22 cellular contexts compared by ENCODE assay signal in the genomic region with DNA sequence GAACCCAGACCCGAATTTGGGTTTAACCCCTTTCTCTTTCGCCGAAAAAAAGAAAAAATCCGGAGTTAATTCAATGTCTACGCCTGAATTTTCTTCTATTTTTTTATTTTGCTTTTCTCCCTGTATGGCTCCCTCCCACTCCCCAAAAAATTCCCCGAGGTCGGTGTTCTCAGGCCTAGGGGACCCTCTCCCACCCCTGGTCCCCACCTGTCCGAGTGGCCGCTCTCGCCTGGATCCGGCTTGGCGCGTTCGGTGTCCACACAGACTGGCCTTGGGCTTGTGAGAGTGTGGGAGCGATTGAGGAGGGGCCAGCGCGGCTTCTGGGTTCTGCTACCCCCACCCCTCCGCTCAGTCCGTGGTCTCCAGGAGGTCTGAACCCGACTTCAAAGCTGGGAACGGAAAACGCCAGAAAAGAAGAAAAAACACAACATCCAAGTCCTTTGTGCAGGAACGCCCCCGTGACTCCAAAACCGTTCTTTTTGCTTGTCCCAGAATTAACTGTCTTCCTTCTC. TPM values are rescaled to one million over a fixed set of nuclear protein-coding genes. Genes with fewer than 3 reads are reported as not detected.
A peak's percentile ranks its signal among the peaks of the same experiment; 100 is the strongest.
DNase-seq lines count a peak whose midpoint lies in the region; ATAC-seq, FAIRE-seq and TF ChIP-seq lines count a peak whose summit lies in the region.
"Had no signal": no experiment of that assay in that cellular context is flagged by ENCODE, and none has a peak within 500 bp of the region (broad histone marks: within the 10 kb centered on the region; RNA-seq: fewer than 3 reads in every experiment).

No MANE protein-coding gene starts in this region.

- H3K4me3 ChIP-seq in endothelial cell of umbilical vein (replicated peaks in 1 of 3; ENCODE audit: insufficient read depth in 1 of 3, low read depth in 1 of 3, low read length in 3 of 3): no peak overlapping the region
- no peak overlapping the region for H3K4me3 ChIP-seq in neural progenitor cell
- H3K4me3 ChIP-seq in ovary: no peak overlapping the region
- H3K4me3 ChIP-seq in naive thymus-derived CD4-positive, alpha-beta T cell (ENCODE audit: low read length): no peak overlapping the region
- H3K4me3 ChIP-seq: hepatocyte, SJCRH30, spleen, thyroid gland had no signal

- TF ChIP-seq POLR2A in endothelial cell of umbilical vein (IDR thresholded peaks at IDR 0.05; ENCODE audit: low read depth, low read length) (no peak), ovary (IDR thresholded peaks at IDR 0.05) (no peak)

- H3K36me3 Mint-ChIP-seq in H9 (ENCODE audit: insufficient read depth in 1 of 3, low read depth in 3 of 3): no peaks in the 10 kb centered on the region; a peak in 1 of 7 replicates
- no peaks in the 10 kb centered on the region for H3K36me3 Mint-ChIP-seq in neural progenitor cell
- peaks cover 0 to 4% (median 0%) of the 10 kb centered on the region in 5 donors for H3K36me3 Mint-ChIP-seq in naive thymus-derived CD4-positive, alpha-beta T cell

- H3K4me2 ChIP-seq in H9 (ENCODE audit: insufficient read depth, insufficient read length, low read length): peak overlapping the region; percentile 55
- no peak overlapping the region for H3K4me2 ChIP-seq in endothelial cell of umbilical vein (ENCODE audit: insufficient read depth, low read length)
- H3K4me2 ChIP-seq in neural progenitor cell: no peak overlapping the region

- peaks cover 33 to 72% of the 10 kb centered on the region in 2 experiments for H3K4me1 Mint-ChIP-seq in H9
- peaks cover 68% of the 10 kb centered on the region for H3K4me1 Mint-ChIP-seq in neural progenitor cell
- H3K4me1 Mint-ChIP-seq in naive thymus-derived CD4-positive, alpha-beta T cell: peaks cover 22 to 51% (median 28%) of the 10 kb centered on the region in 7 donors

- WGBS in H9 (ENCODE audit: extremely low coverage, insufficient read length, low lambda C conversion rate): no CpG with 5 or more reads among the region's 25 CpGs
- 4 to 5% (median 5%) methylated on average over 25 of the region's 25 CpGs for WGBS in ovary, 3 donors

- no peak for ATAC-seq in HG02938 (IDR thresholded peaks at IDR 0.05; ENCODE audit: unreplicated experiment)
- ATAC-seq in naive thymus-derived CD4-positive, alpha-beta T cell: no peak
- ATAC-seq: stimulated activated effector memory CD8-positive, alpha-beta T cell treated with anti-CD3 and anti-CD28 coated beads, Interleukin-12 subunit alpha, Interleukin-12 subunit beta, amount 100 ng/mL, for 72 hours had no signal

- H3K79me2 ChIP-seq in H9 (ENCODE audit: insufficient read depth, low read length) (no peaks in the 10 kb centered on the region), endothelial cell of umbilical vein (ENCODE audit: control insufficient read depth, insufficient read depth, low read length) (no peaks in the 10 kb centered on the region), neural progenitor cell (ENCODE audit: low read depth) (no peaks in the 10 kb centered on the region)
- H3K79me2 ChIP-seq: hepatocyte had no signal

- H2AK5ac ChIP-seq in H9 (ENCODE audit: insufficient read length, low read length): no peak overlapping the region

- H3K18ac ChIP-seq in H9 (ENCODE audit: insufficient read length, low read depth, low read length): no peak overlapping the region

- DNase-seq in NCI-H526 treated with DMSO at 0.1 percent for 48 hours (lab: John Stamatoyannopoulos, UW): peak; percentile 2
- no peak for DNase-seq in NCI-H526 (lab: John Stamatoyannopoulos, UW)
- DNase-seq in H9: no peak
- no peak for DNase-seq in endothelial cell of umbilical vein (ENCODE audit: low read depth, low spot score)
- no peak for DNase-seq in neural progenitor cell (ENCODE audit: low spot score)
- DNase-seq in ovary: no peak
- DNase-seq in naive thymus-derived CD4-positive, alpha-beta T cell: no peak
- DNase-seq: caudate nucleus; effector CD8-positive, alpha-beta T cell; GOT3; Karpas-422; NCI-H1092 treated with DMSO at 0.1 percent for 48 hours; NCI-H69; SJCRH30; thyroid gland had no signal

- no peak overlapping the region for H2BK120ac ChIP-seq in H9 (ENCODE audit: low read depth, low read length, poor library complexity, severe bottlenecking)

- H4K8ac ChIP-seq in H9 (replicated peaks; ENCODE audit: insufficient read length, low read depth, low read length): no peak overlapping the region

- peaks cover 23% of the 10 kb centered on the region for H3F3A ChIP-seq in neural progenitor cell (ENCODE audit: low read depth)

- no peak overlapping the region for H3K27ac Mint-ChIP-seq in H9
- peak overlapping the region; percentile 32 for H3K27ac Mint-ChIP-seq in neural progenitor cell
- peak overlapping the region in 3 of 9 donors; percentile 33 to 68 (median 45) for H3K27ac Mint-ChIP-seq in naive thymus-derived CD4-positive, alpha-beta T cell
- H3K27ac Mint-ChIP-seq: stimulated activated effector memory CD8-positive, alpha-beta T cell treated with anti-CD3 and anti-CD28 coated beads, Interleukin-12 subunit alpha, Interleukin-12 subunit beta, amount 100 ng/mL, for 72 hours had no signal

- no peak overlapping the region for H2BK15ac ChIP-seq in H9 (ENCODE audit: low read depth, low read length)

- H3K27me3 ChIP-seq in H9 (ENCODE audit: insufficient read depth, low read length) (peaks cover 97% of the 10 kb centered on the region), endothelial cell of umbilical vein (ENCODE audit: control insufficient read depth in 2 of 2, insufficient read depth in 2 of 2, low read length in 2 of 2) (peaks cover 95 to 98% of the 10 kb centered on the region in 2 experiments), neural progenitor cell (peaks cover 100% of the 10 kb centered on the region), ovary (no peaks in the 10 kb centered on the region)
- H3K27me3 ChIP-seq in naive thymus-derived CD4-positive, alpha-beta T cell (ENCODE audit: control insufficient read depth in 2 of 2, insufficient read depth in 2 of 2, low read length in 2 of 2): peaks cover 2 to 55% of the 10 kb centered on the region in 2 donors
- H3K27me3 ChIP-seq: SJCRH30 had no signal

- no peaks in the 10 kb centered on the region for H3K36me3 ChIP-seq in endothelial cell of umbilical vein (ENCODE audit: control insufficient read depth in 2 of 2, extremely low read depth in 1 of 2, insufficient read depth in 2 of 2, low read length in 2 of 2)
- H3K36me3 ChIP-seq in neural progenitor cell: no peaks in the 10 kb centered on the region
- H3K36me3 ChIP-seq in ovary: no peaks in the 10 kb centered on the region
- H3K36me3 ChIP-seq in naive thymus-derived CD4-positive, alpha-beta T cell (ENCODE audit: control insufficient read depth in 2 of 3, insufficient read depth in 3 of 3, low read length in 3 of 3): no peaks in the 10 kb centered on the region
- H3K36me3 ChIP-seq: SJCRH30, spleen, thyroid gland had no signal

- peaks cover 0 to 9% of the 10 kb centered on the region in 2 experiments; a peak in 2 of 5 replicates for H3K9me3 Mint-ChIP-seq in H9
- H3K9me3 Mint-ChIP-seq in neural progenitor cell: no peaks in the 10 kb centered on the region
- peaks cover 0 to 4% (median 0%) of the 10 kb centered on the region in 11 donors for H3K9me3 Mint-ChIP-seq in naive thymus-derived CD4-positive, alpha-beta T cell
- H3K9me3 Mint-ChIP-seq: stimulated activated effector memory CD8-positive, alpha-beta T cell treated with anti-CD3 and anti-CD28 coated beads, Interleukin-12 subunit alpha, Interleukin-12 subunit beta, amount 100 ng/mL, for 72 hours had no signal

- H3K4ac ChIP-seq in H9 (ENCODE audit: low read depth, low read length): no peak overlapping the region

- H3K4me1 ChIP-seq in H9 (ENCODE audit: insufficient read depth, low read length) (0 out of 2 replicates have a peak, but pooled peaks cover 2% of the 10 kb centered on the region), endothelial cell of umbilical vein (ENCODE audit: control insufficient read depth, extremely low read depth, insufficient read depth, low read length) (peaks cover 2% of the 10 kb centered on the region), neural progenitor cell (peaks cover 11% of the 10 kb centered on the region), ovary (ENCODE audit: insufficient read depth) (no peaks in the 10 kb centered on the region)
- H3K4me1 ChIP-seq in naive thymus-derived CD4-positive, alpha-beta T cell (ENCODE audit: control insufficient read depth in 2 of 2, insufficient read depth in 2 of 2, low read length in 2 of 2): peaks cover 0 to 17% of the 10 kb centered on the region in 2 donors
- H3K4me1 ChIP-seq: SJCRH30 had no signal

- H3K56ac ChIP-seq in H9 (ENCODE audit: insufficient read length, low read depth, low read length): no peak overlapping the region

- H4K5ac ChIP-seq in H9 (ENCODE audit: insufficient read length, low read depth, low read length): no peak overlapping the region

- H4K91ac ChIP-seq in H9 (ENCODE audit: insufficient read length, low read depth, low read length): no peak overlapping the region

- no TSS peak for BruUV-seq in endothelial cell of umbilical vein (replicated peaks; lab: Mats Ljungman, UMichigan)

- dilution Hi-C loops in endothelial cell of umbilical vein (cut with MboI; ENCODE audit: extremely low pct_ligation_motif_present, low sequenced_read_pairs): no loop called here

- POLR2A ChIA-PET in endothelial cell of umbilical vein (lab: Charles Lee): no interaction called here
- POLR2A ChIA-PET in naive thymus-derived CD4-positive, alpha-beta T cell (lab: Charles Lee): no interaction called here

- no peak overlapping the region for H2BK5ac ChIP-seq in H9 (ENCODE audit: insufficient read length, low read length)

- no peak overlapping the region for H3T11ph ChIP-seq in H9 (ENCODE audit: low read length)

- H3K23me2 ChIP-seq in H9 (ENCODE audit: insufficient read length, low read depth, low read length, poor library complexity, severe bottlenecking): peaks cover 13% of the 10 kb centered on the region

- no peaks in the 10 kb centered on the region for H3K9me1 ChIP-seq in endothelial cell of umbilical vein (replicated peaks; ENCODE audit: control insufficient read depth, extremely low read depth, insufficient read depth, low read length)

- TF ChIP-seq EP300 in ovary (IDR thresholded peaks at IDR 0.05): no peak

- H2BK20ac ChIP-seq in H9 (ENCODE audit: low read depth, low read length, poor library complexity, severe bottlenecking): no peak overlapping the region

- FAIRE-seq in endothelial cell of umbilical vein (lab: Jason Lieb, UNC): no peak

- no peaks in the 10 kb centered on the region for H3K79me1 ChIP-seq in H9 (ENCODE audit: insufficient read depth, low read depth, low read length, poor library complexity, severe bottlenecking)

- H3K27me3 Mint-ChIP-seq in H9 (ENCODE audit: low read depth): peaks cover 100% of the 10 kb centered on the region
- H3K27me3 Mint-ChIP-seq in neural progenitor cell (ENCODE audit: insufficient read depth, low read depth): peaks cover 91% of the 10 kb centered on the region
- H3K27me3 Mint-ChIP-seq in naive thymus-derived CD4-positive, alpha-beta T cell: peaks cover 77 to 95% (median 83%) of the 10 kb centered on the region in 5 donors

- H2BK12ac ChIP-seq in H9 (ENCODE audit: insufficient read length, low read depth, low read length): no peak overlapping the region

- H3K4me3 Mint-ChIP-seq in H9: peak overlapping the region in 1 of 2 experiments; percentile 74; a peak in 3 of 5 replicates
- peak overlapping the region; percentile 82 for H3K4me3 Mint-ChIP-seq in neural progenitor cell
- peak overlapping the region in 1 of 10 donors; percentile 16 for H3K4me3 Mint-ChIP-seq in naive thymus-derived CD4-positive, alpha-beta T cell

- H2AFZ ChIP-seq in H9 (ENCODE audit: low read length): no peak overlapping the region
- H2AFZ ChIP-seq in endothelial cell of umbilical vein (ENCODE audit: low read depth, low read length): no peak overlapping the region
- H2AFZ ChIP-seq in neural progenitor cell (replicated peaks): no peak overlapping the region
- H2AFZ ChIP-seq: hepatocyte had no signal

- no peak overlapping the region for H3K27ac ChIP-seq in H9 (ENCODE audit: insufficient read length, low read depth, low read length)
- no peak overlapping the region for H3K27ac ChIP-seq in endothelial cell of umbilical vein (ENCODE audit: insufficient read depth, low read depth, low read length)
- no peak overlapping the region for H3K27ac ChIP-seq in neural progenitor cell
- H3K27ac ChIP-seq in ovary: no peak overlapping the region
- H3K27ac ChIP-seq in naive thymus-derived CD4-positive, alpha-beta T cell (ENCODE audit: low read depth, low read length): no peak overlapping the region
- H3K27ac ChIP-seq: 22Rv1, hepatocyte, SJCRH30, spleen, thyroid gland had no signal

- no peaks in the 10 kb centered on the region for H3K9me3 ChIP-seq in H9 (ENCODE audit: control insufficient read depth, low read depth, low read length)
- H3K9me3 ChIP-seq in endothelial cell of umbilical vein (replicated peaks; ENCODE audit: control insufficient read depth, insufficient read depth, low read length): no peaks in the 10 kb centered on the region
- H3K9me3 ChIP-seq in neural progenitor cell (ENCODE audit: low read depth): no peaks in the 10 kb centered on the region
- no peaks in the 10 kb centered on the region for H3K9me3 ChIP-seq in ovary
- H3K9me3 ChIP-seq in naive thymus-derived CD4-positive, alpha-beta T cell (ENCODE audit: control insufficient read depth in 2 of 3, low read length in 3 of 3): no peaks in the 10 kb centered on the region
- H3K9me3 ChIP-seq: SJCRH30, spleen, thyroid gland had no signal

- H4K20me1 ChIP-seq in H9 (ENCODE audit: control insufficient read depth, insufficient read depth, insufficient read length): peaks cover 4% of the 10 kb centered on the region
- H4K20me1 ChIP-seq in endothelial cell of umbilical vein (replicated peaks; ENCODE audit: control insufficient read depth, extremely low read depth, insufficient read depth, low read length): no peaks in the 10 kb centered on the region
- peaks cover 97% of the 10 kb centered on the region for H4K20me1 ChIP-seq in neural progenitor cell (ENCODE audit: low read depth)

- no peak overlapping the region for H3K23ac ChIP-seq in H9 (ENCODE audit: insufficient read length, low read depth, low read length)

- intact Hi-C loops in endothelial cell of umbilical vein (cut with micrococcal nuclease): loop anchor here (10.0 kb wide), 1 partner anchor 478 kb away; no protein-coding TSS in a partner anchor
- intact Hi-C loops in ovary (cut with DNase I): loop anchor here in 3 of 4 donors (5.0 to 10.0 kb wide), 2 partner anchors 628 to 631 kb away; no protein-coding TSS in a partner anchor
- intact Hi-C loops in naive thymus-derived CD4-positive, alpha-beta T cell (cut with micrococcal nuclease): loop anchor here in 1 of 2 donors (10.0 kb wide), 1 partner anchor 1038 kb away; a partner anchor contains a TSS

- no peak overlapping the region for H3K9ac ChIP-seq in H9 (ENCODE audit: extremely low read depth, insufficient read length, low read length)
- H3K9ac ChIP-seq in endothelial cell of umbilical vein (replicated peaks; ENCODE audit: extremely low read depth, insufficient read depth, low read length): no peak overlapping the region
- no peak overlapping the region for H3K9ac ChIP-seq in neural progenitor cell

- no peak for TF ChIP-seq CTCF in H9 (conservative IDR thresholded peaks at IDR 0.05)
- no peak for TF ChIP-seq CTCF in endothelial cell of umbilical vein (IDR thresholded peaks at IDR 0.05; ENCODE audit: extremely low read depth in 1 of 2, insufficient read depth in 1 of 2, low read depth in 1 of 2, low read length in 2 of 2)
- TF ChIP-seq CTCF in neural progenitor cell (IDR thresholded peaks at IDR 0.05): no peak
- TF ChIP-seq CTCF in ovary (IDR thresholded peaks at IDR 0.05): no peak

- no peak overlapping the region for H3K14ac ChIP-seq in H9 (ENCODE audit: insufficient read depth, low read length)

- CTCF ChIA-PET in endothelial cell of umbilical vein (lab: Charles Lee): interaction anchor here (2.8 kb wide), 1 partner anchor 806 kb away, joined by 174 read pairs; no protein-coding TSS in a partner anchor
- CTCF ChIA-PET in naive thymus-derived CD4-positive, alpha-beta T cell (lab: Charles Lee): no interaction called here

RNA-seq across cellular contexts. Expression of a gene that starts 5.7 kb away (rescaled TPM):
- total RNA-seq in H9 (2021) (not detected in 2 replicates), endothelial cell of umbilical vein (not detected in 2 replicates), neural progenitor cell (ENCODE audit: low replicate concordance) (not detected in 2 replicates), ovary (not detected)
- polyA plus RNA-seq in endothelial cell of umbilical vein (not detected in 2 replicates), ovary (not detected)
- not detected in 2 replicates for polyA plus RNA-seq in endothelial cell of umbilical vein (2011; cell fraction: cytosol; rRNA removed)
- polyA plus RNA-seq in endothelial cell of umbilical vein (2011; cell fraction: nucleus; rRNA removed): not detected in 2 replicates
- polyA plus RNA-seq in endothelial cell of umbilical vein (2012): not detected in 2 replicates
- polyA minus RNA-seq in endothelial cell of umbilical vein: not detected in 2 replicates
- not detected for polyA minus RNA-seq in endothelial cell of umbilical vein (2011; cell fraction: cytosol; rRNA and poly(A)+ RNA removed)
- not detected in 2 replicates for polyA minus RNA-seq in endothelial cell of umbilical vein (2011; cell fraction: nucleus; rRNA and poly(A)+ RNA removed)
- total RNA-seq in naive thymus-derived CD4-positive, alpha-beta T cell: not detected
- not detected for polyA plus RNA-seq in naive thymus-derived CD4-positive, alpha-beta T cell
- total RNA-seq: fibroblast of lung, SJCRH30, spleen had no signal
- polyA plus RNA-seq: CD14-positive monocyte, fibroblast of lung, spleen had no signal
